In genomic region chr6:31776961-31777666, GRCh38 we compare ENCODE assay signal across 8 cellular contexts. TPM values are rescaled to one million over a fixed set of nuclear protein-coding genes. Genes with fewer than 3 reads are reported as not detected.
A peak's percentile ranks its signal among the peaks of the same experiment; 100 is the strongest.
DNase-seq lines count a peak whose midpoint lies in the region; ATAC-seq, FAIRE-seq and TF ChIP-seq lines count a peak whose summit lies in the region.

TSS of gene VWA7 (minus strand) at chr6:31777328. CDS start at chr6:31776779, 549 bp downstream.

- 8 to 12% (median 9%) methylated on average over 15 of the region's 15 CpGs for WGBS in ovary, 3 donors
- 0 to 18% methylated on average over 4 to 13 of the region's 15 CpGs for WGBS in upper lobe of left lung, 2 donors

- H3K27me3 ChIP-seq in Peyer's patch (no peaks in the 10 kb centered on the region), ovary (no peaks in the 10 kb centered on the region), upper lobe of left lung (no peaks in the 10 kb centered on the region)

- H3K27ac Mint-ChIP-seq in activated T-cell treated with anti-CD3 and anti-CD28 coated beads, Interleukin-2, amount 50 U/mL, for 72 hours = peak within 1 kb of the TSS; percentile 85

- TF ChIP-seq EP300 in ovary (IDR thresholded peaks at IDR 0.05) (no peak), upper lobe of left lung (IDR thresholded peaks at IDR 0.05) (no peak)

- peaks cover 0 to 42% (median 0%) of the 10 kb centered on the region in 3 donors for H3K36me3 ChIP-seq in Peyer's patch
- H3K36me3 ChIP-seq in ovary = no peaks in the 10 kb centered on the region
- H3K36me3 ChIP-seq in upper lobe of left lung = peaks cover 6 to 43% (median 36%) of the 10 kb centered on the region in 4 donors

- TF ChIP-seq CTCF in Peyer's patch (IDR thresholded peaks at IDR 0.05) = peak in 2 of 6 experiments; percentile 4 to 12
- no peak for TF ChIP-seq CTCF in ovary (IDR thresholded peaks at IDR 0.05)
- TF ChIP-seq CTCF in upper lobe of left lung (IDR thresholded peaks at IDR 0.05) = no peak

- H3K4me1 ChIP-seq in Peyer's patch (peaks cover 0 to 31% (median 8%) of the 10 kb centered on the region in 4 donors), ovary (ENCODE audit: insufficient read depth) (peaks cover 11% of the 10 kb centered on the region), upper lobe of left lung (peaks cover 7 to 22% (median 12%) of the 10 kb centered on the region in 4 donors)

- peaks cover 43% of the 10 kb centered on the region for H3K4me1 Mint-ChIP-seq in activated T-cell treated with anti-CD3 and anti-CD28 coated beads, Interleukin-2, amount 50 U/mL, for 72 hours (ENCODE audit: low read depth)

- peak; percentile 34 to 68 for TF ChIP-seq POLR2A in Peyer's patch (IDR thresholded peaks at IDR 0.05)
- TF ChIP-seq POLR2A in ovary (IDR thresholded peaks at IDR 0.05) = no peak
- TF ChIP-seq POLR2A in upper lobe of left lung (IDR thresholded peaks at IDR 0.05) = no peak

- peak within 1 kb of the TSS; percentile 45 to 76 (median 56) for H3K27ac ChIP-seq in Peyer's patch
- H3K27ac ChIP-seq in ovary = peak within 1 kb of the TSS; percentile 22 to 33
- H3K27ac ChIP-seq in upper lobe of left lung = peak within 1 kb of the TSS; percentile 41 to 75 (median 60)

- H3K27me3 Mint-ChIP-seq in activated T-cell treated with anti-CD3 and anti-CD28 coated beads, Interleukin-2, amount 50 U/mL, for 72 hours (ENCODE audit: low read depth) = no peaks in the 10 kb centered on the region

- H3K4me3 Mint-ChIP-seq in activated T-cell treated with anti-CD3 and anti-CD28 coated beads, Interleukin-2, amount 50 U/mL, for 72 hours = peak within 1 kb of the TSS; percentile 64

- H3K9me3 ChIP-seq in Peyer's patch (no peaks in the 10 kb centered on the region), ovary (no peaks in the 10 kb centered on the region), upper lobe of left lung (no peaks in the 10 kb centered on the region)

- H3K4me3 ChIP-seq in Peyer's patch = peak within 1 kb of the TSS in 2 of 4 donors; percentile 26 to 36
- no peak within 1 kb of the TSS for H3K4me3 ChIP-seq in ovary
- H3K4me3 ChIP-seq in upper lobe of left lung = peak within 1 kb of the TSS in 3 of 4 donors; percentile 4 to 31 (median 28)

- peaks cover 0 to 3% of the 10 kb centered on the region in 2 donors for H3K36me3 Mint-ChIP-seq in activated T-cell treated with anti-CD3 and anti-CD28 coated beads, Interleukin-2, amount 50 U/mL, for 72 hours (ENCODE audit: insufficient read depth in 2 of 2)

- DNase-seq in AG08395 (ENCODE audit: low spot score) = peak; percentile 77
- peak; percentile 75 for DNase-seq in GM19239 (ENCODE audit: insufficient read length, low spot score)
- peak; percentile 94 for DNase-seq in HT-29 (ENCODE audit: low spot score)
- DNase-seq in Peyer's patch = peak; percentile 58 to 90 (median 85)
- DNase-seq in activated T-cell treated with anti-CD3 and anti-CD28 coated beads, Interleukin-2, amount 50 U/mL, for 72 hours = peak; percentile 85 to 87
- DNase-seq in fibroblast of peridontal ligament (ENCODE audit: extremely low read depth) = peak; percentile 38
- DNase-seq in ovary = peak; percentile 75 to 87 (median 84)
- peak; percentile 88 to 89 for DNase-seq in upper lobe of left lung

- ATAC-seq in activated T-cell treated with anti-CD3 and anti-CD28 coated beads, Interleukin-2, amount 50 U/mL, for 72 hours (replicated peaks in 1 of 2) = peak; percentile 95
- ATAC-seq in upper lobe of left lung (ENCODE audit: low FRiP score in 2 of 2) = peak; percentile 68 to 81

- intact Hi-C loops in ovary (cut with DNase I) = no loop called here

- peak; percentile 39 for FAIRE-seq in GM19239 (lab: Jason Lieb, UNC)

- H3K9me3 Mint-ChIP-seq in activated T-cell treated with anti-CD3 and anti-CD28 coated beads, Interleukin-2, amount 50 U/mL, for 72 hours = no peaks in the 10 kb centered on the region

RNA-seq across cellular contexts. Expression of gene VWA7, which starts in this region (rescaled TPM):
- 5.6 and 11.2 TPM in 2 replicates for total RNA-seq in HT-29 (2014; rRNA removed; shearing (Covaris generic))
- 10 to 100 TPM in 3 of 4 donors, not detected in 1; 16.8 to 26.0 (median 19.7) TPM for total RNA-seq in Peyer's patch
- total RNA-seq in activated T-cell treated with anti-CD3 and anti-CD28 coated beads, Interleukin-2, amount 50 U/mL, for 72 hours = 1 to 10 TPM; 3.3 to 3.4 TPM
- total RNA-seq in ovary = 10 to 100 TPM in 1 of 7 donors, 1 to 10 TPM in 5, under 1 TPM in 1; 0.48 to 25.2 (median 1.7) TPM
- polyA plus RNA-seq in ovary = under 1 TPM; 0.18 to 0.62 TPM
- total RNA-seq in upper lobe of left lung = 1 to 10 TPM; 4.0 to 7.4 (median 6.6) TPM

Comparison
In these comparisons a context has a peak if more than half of its experiments do, and no peak if none do; other contexts are left out.
1. DNase-seq: peak in every context shown above with its lines; median percentile 94 in HT-29; 88 in upper lobe of left lung; 86 in activated T-cell treated with anti-CD3 and anti-CD28 coated beads, Interleukin-2, amount 50 U/mL, for 72 hours; 85 in Peyer's patch; 84 in ovary; 77 in AG08395; 75 in GM19239; 38 in fibroblast of peridontal ligament.
2. POLR2A ChIP-seq: peak in Peyer's patch (2 of 2); none in ovary (single experiment) and upper lobe of left lung (0 of 4).
3. Peak in every context shown above with its lines, with median percentiles within 50 percentile points of each other: H3K27ac ChIP-seq.